1 cellular context compared by ENCODE assay signal in the genomic region with DNA sequence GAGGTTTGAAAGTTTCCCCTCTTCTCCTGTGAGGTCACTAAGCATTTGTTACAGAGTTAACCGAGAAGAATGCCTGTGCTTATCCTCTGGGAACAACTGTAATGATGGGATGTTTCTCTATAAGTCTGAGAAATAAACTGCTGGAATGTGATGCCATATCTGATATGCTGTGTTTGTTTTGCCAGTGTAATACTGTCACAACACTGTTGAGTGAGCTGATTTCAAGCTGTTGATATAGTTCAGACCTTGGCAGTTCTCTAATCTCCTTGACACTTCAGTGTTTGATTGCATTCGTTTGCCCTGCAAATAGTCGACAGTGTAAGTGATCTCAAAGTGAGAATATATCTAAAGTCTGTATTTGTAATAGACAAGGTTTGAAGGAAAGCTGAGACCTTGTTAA.
TF ChIP-seq lines count a peak whose summit lies in the region.

No MANE protein-coding gene starts in this region.

TF ChIP-seq in HEK293, 187 proteins besides CTCF, POLR2A, EP300 and RAD21 (continued from another document and continues in another):
- TF ChIP-seq, protein P1, sequence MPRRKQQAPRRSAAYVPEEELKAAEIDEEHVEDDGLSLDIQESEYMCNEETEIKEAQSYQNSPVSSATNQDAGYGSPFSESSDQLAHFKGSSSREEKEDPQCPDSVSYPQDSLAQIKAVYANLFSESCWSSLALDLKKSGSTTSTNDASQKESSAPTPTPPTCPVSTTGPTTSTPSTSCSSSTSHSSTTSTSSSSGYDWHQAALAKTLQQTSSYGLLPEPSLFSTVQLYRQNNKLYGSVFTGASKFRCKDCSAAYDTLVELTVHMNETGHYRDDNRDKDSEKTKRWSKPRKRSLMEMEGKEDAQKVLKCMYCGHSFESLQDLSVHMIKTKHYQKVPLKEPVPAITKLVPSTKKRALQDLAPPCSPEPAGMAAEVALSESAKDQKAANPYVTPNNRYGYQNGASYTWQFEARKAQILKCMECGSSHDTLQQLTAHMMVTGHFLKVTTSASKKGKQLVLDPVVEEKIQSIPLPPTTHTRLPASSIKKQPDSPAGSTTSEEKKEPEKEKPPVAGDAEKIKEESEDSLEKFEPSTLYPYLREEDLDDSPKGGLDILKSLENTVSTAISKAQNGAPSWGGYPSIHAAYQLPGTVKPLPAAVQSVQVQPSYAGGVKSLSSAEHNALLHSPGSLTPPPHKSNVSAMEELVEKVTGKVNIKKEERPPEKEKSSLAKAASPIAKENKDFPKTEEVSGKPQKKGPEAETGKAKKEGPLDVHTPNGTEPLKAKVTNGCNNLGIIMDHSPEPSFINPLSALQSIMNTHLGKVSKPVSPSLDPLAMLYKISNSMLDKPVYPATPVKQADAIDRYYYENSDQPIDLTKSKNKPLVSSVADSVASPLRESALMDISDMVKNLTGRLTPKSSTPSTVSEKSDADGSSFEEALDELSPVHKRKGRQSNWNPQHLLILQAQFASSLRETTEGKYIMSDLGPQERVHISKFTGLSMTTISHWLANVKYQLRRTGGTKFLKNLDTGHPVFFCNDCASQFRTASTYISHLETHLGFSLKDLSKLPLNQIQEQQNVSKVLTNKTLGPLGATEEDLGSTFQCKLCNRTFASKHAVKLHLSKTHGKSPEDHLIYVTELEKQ (tag by site-specific recombination; IDR thresholded peaks at IDR 0.05; ENCODE audit: borderline replicate concordance) = 0 out of 2 replicates have a peak, but pooled peaks have one; percentile 43
- TF ChIP-seq ZNF76 (tag by site-specific recombination; IDR thresholded peaks at IDR 0.05; ENCODE audit: borderline replicate concordance, low read depth) (peak; percentile 50; the same call in 1 of the 2 replicates), ZNF223 (tag by site-specific recombination; IDR thresholded peaks at IDR 0.05) (no peak), ZNF214 (tag by site-specific recombination; IDR thresholded peaks at IDR 0.05; ENCODE audit: borderline replicate concordance) (no peak), ZNF211 (tag by site-specific recombination; IDR thresholded peaks at IDR 0.05; ENCODE audit: low read depth) (no peak), ZNF596 (tag by site-specific recombination; IDR thresholded peaks at IDR 0.05) (peak; percentile 60; the same call in 1 of the 2 replicates), ZNF585B (tag by site-specific recombination; IDR thresholded peaks at IDR 0.05) (no peak), ZBTB21 (tag by site-specific recombination; IDR thresholded peaks at IDR 0.05) (no peak), ZBTB17 (tag by site-specific recombination; IDR thresholded peaks at IDR 0.05) (peak; percentile 21; the same call in 1 of the 2 replicates), IKZF3 (tag by site-specific recombination; IDR thresholded peaks at IDR 0.05) (peak; percentile 82), ZBTB20 (tag by site-specific recombination; IDR thresholded peaks at IDR 0.05) (peak; percentile 22; the same call in 1 of the 2 replicates), ZNF501 (tag by site-specific recombination; IDR thresholded peaks at IDR 0.05) (no peak), ZNF184 (tag by site-specific recombination; IDR thresholded peaks at IDR 0.05) (no peak), ZNF747 (tag by site-specific recombination; IDR thresholded peaks at IDR 0.05) (no peak), ZNF404 (tag by site-specific recombination; IDR thresholded peaks at IDR 0.05) (no peak), ZNF2 (tag by site-specific recombination; IDR thresholded peaks at IDR 0.05) (no peak), ZIC2 (tag by site-specific recombination; IDR thresholded peaks at IDR 0.05) (no peak), KLF8 (tag by site-specific recombination; IDR thresholded peaks at IDR 0.05) (peak; percentile 84), SP7 (tag by site-specific recombination; IDR thresholded peaks at IDR 0.05) (peak; percentile 73), ZNF169 (tag by site-specific recombination; IDR thresholded peaks at IDR 0.05) (no peak), ZBTB8A (tag by site-specific recombination; IDR thresholded peaks at IDR 0.05) (peak; percentile 46), ZNF571 (tag by site-specific recombination; IDR thresholded peaks at IDR 0.05) (no peak), ZNF132 (tag by site-specific recombination; IDR thresholded peaks at IDR 0.05; ENCODE audit: borderline replicate concordance) (no peak), ZFP3 (tag by site-specific recombination; IDR thresholded peaks at IDR 0.05; ENCODE audit: low read depth) (no peak), SP2 (tag by site-specific recombination; IDR thresholded peaks at IDR 0.05) (no peak), ZFP41 (tag by site-specific recombination; IDR thresholded peaks at IDR 0.05; ENCODE audit: borderline replicate concordance) (no peak), TCF7L2 (IDR thresholded peaks at IDR 0.05; ENCODE audit: borderline replicate concordance, low read depth, low read length) (no peak), KLF9 (tag by site-specific recombination; IDR thresholded peaks at IDR 0.05; ENCODE audit: low read depth) (no peak), ZNF521 (tag by site-specific recombination; IDR thresholded peaks at IDR 0.05) (no peak), ZNF274 (IDR thresholded peaks at IDR 0.05; ENCODE audit: low read length) (no peak), ZNF274 (tag by site-specific recombination; IDR thresholded peaks at IDR 0.05; ENCODE audit: borderline replicate concordance) (no peak), ZNF530 (tag by site-specific recombination; IDR thresholded peaks at IDR 0.05; ENCODE audit: low read depth) (no peak), ZNF433 (tag by site-specific recombination; IDR thresholded peaks at IDR 0.05; ENCODE audit: low read depth) (no peak), KLF10 (tag by site-specific recombination; IDR thresholded peaks at IDR 0.05) (peak; percentile 60), YY2 (tag by site-specific recombination; IDR thresholded peaks at IDR 0.05) (no peak), ZNF549 (tag by site-specific recombination; IDR thresholded peaks at IDR 0.05) (peak; percentile 9; the same call in 1 of the 2 replicates), ZNF548 (tag by site-specific recombination; IDR thresholded peaks at IDR 0.05) (no peak), ZNF335 (tag by site-specific recombination; conservative IDR thresholded peaks at IDR 0.05) (peak; percentile 77), ZNF664 (tag by site-specific recombination; IDR thresholded peaks at IDR 0.05) (no peak), HOXC10 (CRISPR knock-in tag; IDR thresholded peaks at IDR 0.05) (no peak), OSR2 (tag by site-specific recombination; IDR thresholded peaks at IDR 0.05) (peak; percentile 92), ZNF292 (tag by site-specific recombination; IDR thresholded peaks at IDR 0.05; ENCODE audit: borderline replicate concordance, low read depth) (no peak)
- TF ChIP-seq, protein P2, sequence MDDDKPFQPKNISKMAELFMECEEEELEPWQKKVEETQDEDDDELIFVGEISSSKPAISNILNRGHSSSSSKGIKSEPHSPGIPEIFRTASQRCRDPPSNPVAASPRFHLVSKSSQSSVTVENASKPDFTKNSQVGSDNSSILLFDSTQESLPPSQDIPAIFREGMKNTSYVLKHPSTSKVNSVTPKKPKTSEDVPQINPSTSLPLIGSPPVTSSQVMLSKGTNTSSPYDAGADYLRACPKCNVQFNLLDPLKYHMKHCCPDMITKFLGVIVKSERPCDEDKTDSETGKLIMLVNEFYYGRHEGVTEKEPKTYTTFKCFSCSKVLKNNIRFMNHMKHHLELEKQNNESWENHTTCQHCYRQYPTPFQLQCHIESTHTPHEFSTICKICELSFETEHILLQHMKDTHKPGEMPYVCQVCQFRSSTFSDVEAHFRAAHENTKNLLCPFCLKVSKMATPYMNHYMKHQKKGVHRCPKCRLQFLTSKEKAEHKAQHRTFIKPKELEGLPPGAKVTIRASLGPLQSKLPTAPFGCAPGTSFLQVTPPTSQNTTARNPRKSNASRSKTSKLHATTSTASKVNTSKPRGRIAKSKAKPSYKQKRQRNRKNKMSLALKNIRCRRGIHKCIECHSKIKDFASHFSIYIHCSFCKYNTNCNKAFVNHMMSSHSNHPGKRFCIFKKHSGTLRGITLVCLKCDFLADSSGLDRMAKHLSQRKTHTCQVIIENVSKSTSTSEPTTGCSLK (tag by site-specific recombination; IDR thresholded peaks at IDR 0.05) = no peak
- TF ChIP-seq, protein P3, sequence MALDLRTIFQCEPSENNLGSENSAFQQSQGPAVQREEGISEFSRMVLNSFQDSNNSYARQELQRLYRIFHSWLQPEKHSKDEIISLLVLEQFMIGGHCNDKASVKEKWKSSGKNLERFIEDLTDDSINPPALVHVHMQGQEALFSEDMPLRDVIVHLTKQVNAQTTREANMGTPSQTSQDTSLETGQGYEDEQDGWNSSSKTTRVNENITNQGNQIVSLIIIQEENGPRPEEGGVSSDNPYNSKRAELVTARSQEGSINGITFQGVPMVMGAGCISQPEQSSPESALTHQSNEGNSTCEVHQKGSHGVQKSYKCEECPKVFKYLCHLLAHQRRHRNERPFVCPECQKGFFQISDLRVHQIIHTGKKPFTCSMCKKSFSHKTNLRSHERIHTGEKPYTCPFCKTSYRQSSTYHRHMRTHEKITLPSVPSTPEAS (tag by site-specific recombination; IDR thresholded peaks at IDR 0.05) = no peak
- TF ChIP-seq, protein P4, sequence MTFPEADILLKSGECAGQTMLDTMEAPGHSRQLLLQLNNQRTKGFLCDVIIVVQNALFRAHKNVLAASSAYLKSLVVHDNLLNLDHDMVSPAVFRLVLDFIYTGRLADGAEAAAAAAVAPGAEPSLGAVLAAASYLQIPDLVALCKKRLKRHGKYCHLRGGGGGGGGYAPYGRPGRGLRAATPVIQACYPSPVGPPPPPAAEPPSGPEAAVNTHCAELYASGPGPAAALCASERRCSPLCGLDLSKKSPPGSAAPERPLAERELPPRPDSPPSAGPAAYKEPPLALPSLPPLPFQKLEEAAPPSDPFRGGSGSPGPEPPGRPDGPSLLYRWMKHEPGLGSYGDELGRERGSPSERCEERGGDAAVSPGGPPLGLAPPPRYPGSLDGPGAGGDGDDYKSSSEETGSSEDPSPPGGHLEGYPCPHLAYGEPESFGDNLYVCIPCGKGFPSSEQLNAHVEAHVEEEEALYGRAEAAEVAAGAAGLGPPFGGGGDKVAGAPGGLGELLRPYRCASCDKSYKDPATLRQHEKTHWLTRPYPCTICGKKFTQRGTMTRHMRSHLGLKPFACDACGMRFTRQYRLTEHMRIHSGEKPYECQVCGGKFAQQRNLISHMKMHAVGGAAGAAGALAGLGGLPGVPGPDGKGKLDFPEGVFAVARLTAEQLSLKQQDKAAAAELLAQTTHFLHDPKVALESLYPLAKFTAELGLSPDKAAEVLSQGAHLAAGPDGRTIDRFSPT (tag by site-specific recombination; IDR thresholded peaks at IDR 0.05) = no peak
- TF ChIP-seq, protein P5, sequence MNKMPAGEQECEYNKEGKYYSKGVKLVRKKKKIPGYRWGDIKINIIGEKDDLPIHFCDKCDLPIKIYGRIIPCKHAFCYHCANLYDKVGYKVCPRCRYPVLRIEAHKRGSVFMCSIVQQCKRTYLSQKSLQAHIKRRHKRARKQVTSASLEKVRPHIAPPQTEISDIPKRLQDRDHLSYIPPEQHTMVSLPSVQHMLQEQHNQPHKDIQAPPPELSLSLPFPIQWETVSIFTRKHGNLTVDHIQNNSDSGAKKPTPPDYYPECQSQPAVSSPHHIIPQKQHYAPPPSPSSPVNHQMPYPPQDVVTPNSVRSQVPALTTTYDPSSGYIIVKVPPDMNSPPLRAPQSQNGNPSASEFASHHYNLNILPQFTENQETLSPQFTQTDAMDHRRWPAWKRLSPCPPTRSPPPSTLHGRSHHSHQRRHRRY (tag by site-specific recombination; IDR thresholded peaks at IDR 0.05) = no peak
- TF ChIP-seq, protein P6, sequence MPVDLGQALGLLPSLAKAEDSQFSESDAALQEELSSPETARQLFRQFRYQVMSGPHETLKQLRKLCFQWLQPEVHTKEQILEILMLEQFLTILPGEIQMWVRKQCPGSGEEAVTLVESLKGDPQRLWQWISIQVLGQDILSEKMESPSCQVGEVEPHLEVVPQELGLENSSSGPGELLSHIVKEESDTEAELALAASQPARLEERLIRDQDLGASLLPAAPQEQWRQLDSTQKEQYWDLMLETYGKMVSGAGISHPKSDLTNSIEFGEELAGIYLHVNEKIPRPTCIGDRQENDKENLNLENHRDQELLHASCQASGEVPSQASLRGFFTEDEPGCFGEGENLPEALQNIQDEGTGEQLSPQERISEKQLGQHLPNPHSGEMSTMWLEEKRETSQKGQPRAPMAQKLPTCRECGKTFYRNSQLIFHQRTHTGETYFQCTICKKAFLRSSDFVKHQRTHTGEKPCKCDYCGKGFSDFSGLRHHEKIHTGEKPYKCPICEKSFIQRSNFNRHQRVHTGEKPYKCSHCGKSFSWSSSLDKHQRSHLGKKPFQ (tag by site-specific recombination; IDR thresholded peaks at IDR 0.05) = peak; percentile 78
- TF ChIP-seq, protein P7, sequence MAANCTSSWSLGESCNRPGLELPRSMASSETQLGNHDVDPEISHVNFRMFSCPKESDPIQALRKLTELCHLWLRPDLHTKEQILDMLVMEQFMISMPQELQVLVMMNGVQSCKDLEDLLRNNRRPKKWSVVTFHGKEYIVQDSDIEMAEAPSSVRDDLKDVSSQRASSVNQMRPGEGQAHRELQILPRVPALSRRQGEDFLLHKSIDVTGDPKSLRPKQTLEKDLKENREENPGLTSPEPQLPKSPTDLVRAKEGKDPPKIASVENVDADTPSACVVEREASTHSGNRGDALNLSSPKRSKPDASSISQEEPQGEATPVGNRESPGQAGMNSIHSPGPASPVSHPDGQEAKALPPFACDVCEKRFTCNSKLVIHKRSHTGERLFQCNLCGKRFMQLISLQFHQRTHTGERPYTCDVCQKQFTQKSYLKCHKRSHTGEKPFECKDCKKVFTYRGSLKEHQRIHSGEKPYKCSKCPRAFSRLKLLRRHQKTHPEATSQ (tag by site-specific recombination; IDR thresholded peaks at IDR 0.05) = no peak
- TF ChIP-seq, protein P8, sequence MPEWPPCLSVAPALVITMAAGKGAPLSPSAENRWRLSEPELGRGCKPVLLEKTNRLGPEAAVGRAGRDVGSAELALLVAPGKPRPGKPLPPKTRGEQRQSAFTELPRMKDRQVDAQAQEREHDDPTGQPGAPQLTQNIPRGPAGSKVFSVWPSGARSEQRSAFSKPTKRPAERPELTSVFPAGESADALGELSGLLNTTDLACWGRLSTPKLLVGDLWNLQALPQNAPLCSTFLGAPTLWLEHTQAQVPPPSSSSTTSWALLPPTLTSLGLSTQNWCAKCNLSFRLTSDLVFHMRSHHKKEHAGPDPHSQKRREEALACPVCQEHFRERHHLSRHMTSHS (tag by site-specific recombination; IDR thresholded peaks at IDR 0.05) = peak; percentile 82; the same call in 1 of the 2 replicates
